13 cellular contexts compared by ENCODE assay signal in the genomic region with DNA sequence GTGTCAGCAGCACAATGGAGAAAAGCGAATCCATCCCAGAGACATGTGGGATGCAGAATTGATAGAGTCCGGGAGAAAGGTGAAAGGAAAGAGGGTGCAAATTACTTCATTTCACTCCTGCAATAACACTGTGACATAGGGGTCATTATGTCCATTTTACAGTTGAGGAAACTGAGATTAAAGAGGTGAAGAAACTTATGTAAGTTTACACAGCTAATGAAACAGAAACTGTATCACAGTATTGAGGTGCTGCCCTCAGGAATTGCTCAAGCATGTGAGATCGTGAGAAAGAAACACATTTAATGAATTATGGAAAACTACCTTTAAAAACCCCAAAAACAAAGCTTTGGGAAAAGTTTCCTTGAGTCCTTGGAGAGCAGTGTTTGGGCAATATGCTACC.
A peak's percentile ranks its signal among the peaks of the same experiment; 100 is the strongest.
DNase-seq lines count a peak whose midpoint lies in the region; ATAC-seq and TF ChIP-seq lines count a peak whose summit lies in the region.
"Had no signal": no experiment of that assay in that cellular context is flagged by ENCODE, and none has a peak within 500 bp of the region (broad histone marks: within the 10 kb centered on the region; RNA-seq: fewer than 3 reads in every experiment).

No MANE protein-coding gene starts in this region.

- no peak overlapping the region for H2BK5ac ChIP-seq in IMR-90 (ENCODE audit: low read depth, low read length, poor library complexity, severe bottlenecking)

- H3K27me3 Mint-ChIP-seq in HFFc6 (ENCODE audit: insufficient read depth), result peaks cover 5% of the 10 kb centered on the region

- no peak for TF ChIP-seq CTCF in HFFc6 (IDR thresholded peaks at IDR 0.05)
- TF ChIP-seq CTCF in IMR-90 (conservative IDR thresholded peaks at IDR 0.05; ENCODE audit: low read depth, low read length), result no peak
- TF ChIP-seq CTCF in osteoblast (IDR thresholded peaks at IDR 0.05; ENCODE audit: extremely low read depth, low read depth, low read length), result no peak
- no peak for TF ChIP-seq CTCF in BE2C (IDR thresholded peaks at IDR 0.05; ENCODE audit: low read depth, low read length)
- no peak for TF ChIP-seq CTCF in right lobe of liver (IDR thresholded peaks at IDR 0.05)

- no peaks in the 10 kb centered on the region for H3K79me2 ChIP-seq in osteoblast (ENCODE audit: insufficient read depth, low read length)

- H3K9me3 ChIP-seq in IMR-90 (ENCODE audit: control insufficient read depth, insufficient read depth, low read length) (peaks cover 5% of the 10 kb centered on the region; the same call in 1 of the 2 replicates), osteoblast (ENCODE audit: low read depth, low read length) (no peaks in the 10 kb centered on the region), BE2C (no peaks in the 10 kb centered on the region), right lobe of liver (no peaks in the 10 kb centered on the region)
- peaks cover 4% of the 10 kb centered on the region for H3K9me3 ChIP-seq in effector memory CD4-positive, alpha-beta T cell (ENCODE audit: control insufficient read depth, low read length)

- intact Hi-C loops in IMR-90 (cut with micrococcal nuclease) (no loop called here), right lobe of liver (cut with DNase I) (no loop called here)

- H3K4me1 Mint-ChIP-seq in HFFc6 (ENCODE audit: low read depth), result peaks cover 66% of the 10 kb centered on the region

- H3K9me3 Mint-ChIP-seq in HFFc6, result peaks cover 18% of the 10 kb centered on the region

- H3K4me2 ChIP-seq in IMR-90 (ENCODE audit: low read depth, low read length), result peak overlapping the region; percentile 83
- peak overlapping the region; percentile 79 for H3K4me2 ChIP-seq in osteoblast (ENCODE audit: insufficient read depth, low read length)

- H3K9me1 ChIP-seq in IMR-90 (ENCODE audit: insufficient read depth, low read length), result peaks cover 19% of the 10 kb centered on the region

- POLR2A ChIA-PET in IMR-90 (lab: Charles Lee; ENCODE audit: unreplicated experiment), result no interaction called here

- H4K8ac ChIP-seq in IMR-90 (ENCODE audit: low read depth in 2 of 2, low read length in 2 of 2), result peak overlapping the region; percentile 48 to 64; a peak in 2 of 4 replicates

- H3K4me3 Mint-ChIP-seq in HFFc6, result peak overlapping the region; percentile 22

- H2AK5ac ChIP-seq in IMR-90 (ENCODE audit: low read depth, low read length), result no peak overlapping the region

- 0 out of 3 replicates have a peak overlapping the region, but pooled peaks have one; percentile 15 for H2BK15ac ChIP-seq in IMR-90 (ENCODE audit: low read depth, low read length)

- peak overlapping the region; percentile 71 for H3K14ac ChIP-seq in IMR-90 (replicated peaks; ENCODE audit: low read depth, low read length)

- no peak for TF ChIP-seq RAD21 in IMR-90 (IDR thresholded peaks at IDR 0.05; ENCODE audit: low read length)

- H3K4me3 ChIP-seq in IMR-90 (ENCODE audit: insufficient read depth, low read depth, low read length) (peak overlapping the region; percentile 29; the same call in 1 of the 2 replicates), osteoblast (ENCODE audit: insufficient read depth, low read length) (peak overlapping the region; percentile 56), BE2C (ENCODE audit: low read depth, low read length) (no peak overlapping the region), right lobe of liver (no peak overlapping the region)
- H3K4me3 ChIP-seq in effector memory CD4-positive, alpha-beta T cell (ENCODE audit: insufficient read depth, low read depth, low read length, poor library complexity, severe bottlenecking), result no peak overlapping the region
- H3K4me3 ChIP-seq: upper lobe of right lung had no signal

- H2AK9ac ChIP-seq in IMR-90 (replicated peaks; ENCODE audit: low read depth, low read length, poor library complexity), result no peak overlapping the region

- H3K27me3 ChIP-seq in IMR-90 (ENCODE audit: control insufficient read depth, insufficient read depth, low read length) (no peaks in the 10 kb centered on the region), osteoblast (ENCODE audit: insufficient read depth, low read length) (no peaks in the 10 kb centered on the region), BE2C (no peaks in the 10 kb centered on the region), right lobe of liver (no peaks in the 10 kb centered on the region)
- no peaks in the 10 kb centered on the region for H3K27me3 ChIP-seq in effector memory CD4-positive, alpha-beta T cell (replicated peaks; ENCODE audit: control insufficient read depth, insufficient read depth, low read length, poor library complexity, severe bottlenecking)
- H3K27me3 ChIP-seq: upper lobe of right lung had no signal

- H3K36me3 Mint-ChIP-seq in HFFc6 (ENCODE audit: low read depth), result peaks cover 12% of the 10 kb centered on the region

- peak overlapping the region; percentile 80; the same call in 1 of the 2 replicates for H2BK20ac ChIP-seq in IMR-90 (ENCODE audit: low read depth, low read length)

- peak overlapping the region; percentile 2; the same call in 1 of the 2 replicates for H3K9ac ChIP-seq in IMR-90 (ENCODE audit: low read depth, low read length)

- H4K5ac ChIP-seq in IMR-90 (ENCODE audit: low read depth, low read length), result peak overlapping the region; percentile 41; the same call in 1 of the 2 replicates

- H2BK120ac ChIP-seq in IMR-90 (ENCODE audit: low read depth, low read length), result peak overlapping the region; percentile 69

- no TSS peak for BruUV-seq in IMR-90 (replicated peaks; lab: Mats Ljungman, UMichigan)

- H2AFZ ChIP-seq in IMR-90 (replicated peaks; ENCODE audit: low read length, poor library complexity) (peak overlapping the region; percentile 25), osteoblast (ENCODE audit: low read length) (peak overlapping the region; percentile 81)

- no peaks in the 10 kb centered on the region for H4K20me1 ChIP-seq in IMR-90 (ENCODE audit: insufficient read depth, low read length)
- no peaks in the 10 kb centered on the region for H4K20me1 ChIP-seq in osteoblast (ENCODE audit: insufficient read depth, low read length)

- H3K27ac ChIP-seq in IMR-90 (ENCODE audit: insufficient read depth, low read length) (no peak overlapping the region), osteoblast (ENCODE audit: low read depth, low read length) (peak overlapping the region; percentile 5), right lobe of liver (no peak overlapping the region)
- H3K27ac ChIP-seq in effector memory CD4-positive, alpha-beta T cell (ENCODE audit: insufficient read depth, low read length, poor library complexity, severe bottlenecking), result no peak overlapping the region
- H3K27ac ChIP-seq: epithelial cell of prostate, upper lobe of right lung had no signal

- H4K91ac ChIP-seq in IMR-90 (ENCODE audit: insufficient read depth, low read depth, low read length), result peak overlapping the region; percentile 38; the same call in 1 of the 2 replicates

- H3K4me1 ChIP-seq in IMR-90 (ENCODE audit: control insufficient read depth, insufficient read depth, low read length) (peaks cover 12% of the 10 kb centered on the region), osteoblast (ENCODE audit: insufficient read depth, low read length) (peaks cover 27% of the 10 kb centered on the region), BE2C (peaks cover 28% of the 10 kb centered on the region), right lobe of liver (no peaks in the 10 kb centered on the region)
- no peaks in the 10 kb centered on the region for H3K4me1 ChIP-seq in effector memory CD4-positive, alpha-beta T cell (ENCODE audit: control insufficient read depth, insufficient read depth, low read length, poor library complexity, severe bottlenecking)
- H3K4me1 ChIP-seq: upper lobe of right lung had no signal

- H3K18ac ChIP-seq in IMR-90 (ENCODE audit: low read depth, low read length), result peak overlapping the region; percentile 44; the same call in 1 of the 2 replicates

- no peaks in the 10 kb centered on the region for H3K36me3 ChIP-seq in IMR-90 (ENCODE audit: control insufficient read depth, insufficient read depth, low read length)
- no peaks in the 10 kb centered on the region for H3K36me3 ChIP-seq in osteoblast (ENCODE audit: insufficient read depth, low read length)
- H3K36me3 ChIP-seq in BE2C, result no peaks in the 10 kb centered on the region
- no peaks in the 10 kb centered on the region for H3K36me3 ChIP-seq in right lobe of liver
- H3K36me3 ChIP-seq in effector memory CD4-positive, alpha-beta T cell (ENCODE audit: control insufficient read depth, insufficient read depth, low read length), result no peaks in the 10 kb centered on the region
- H3K36me3 ChIP-seq: upper lobe of right lung had no signal

- no peak overlapping the region for H3K56ac ChIP-seq in IMR-90 (ENCODE audit: extremely low read depth, insufficient read depth, low read length)

- peak overlapping the region; percentile 80; the same call in 1 of the 2 replicates for H3K23ac ChIP-seq in IMR-90 (ENCODE audit: low read depth, low read length)

- peak overlapping the region; percentile 40 for H3K27ac Mint-ChIP-seq in HFFc6

- H3K79me1 ChIP-seq in IMR-90 (ENCODE audit: low read depth in 1 of 2, low read length in 2 of 2), result peaks cover 0 to 4% of the 10 kb centered on the region in 2 experiments; a peak in 1 of 4 replicates

- ATAC-seq in GM19023 (IDR thresholded peaks at IDR 0.05; ENCODE audit: unreplicated experiment) (peak; percentile 67), IMR-90 (ENCODE audit: low read depth) (no peak), right lobe of liver (no peak)
- ATAC-seq: upper lobe of right lung had no signal

- TF ChIP-seq POLR2A in IMR-90 (IDR thresholded peaks at IDR 0.05; ENCODE audit: low read depth, low read length), result no peak
- TF ChIP-seq POLR2A in right lobe of liver (IDR thresholded peaks at IDR 0.05), result no peak

- in situ Hi-C loops in IMR-90 (cut with MboI; ENCODE audit: low sequenced_read_pairs), result no loop called here

- WGBS in IMR-90 (ENCODE audit: extremely low coverage in 2 of 2, insufficient read length in 1 of 2), 2 experiments, result no CpG with 5 or more reads among the region's 3 CpGs
- 34% methylated on average over 2 of the region's 3 CpGs for WGBS in right lobe of liver (ENCODE audit: insufficient coverage, low coverage, low lambda C conversion rate, missing lambda C conversion rate)

- CTCF ChIA-PET in IMR-90 (lab: Yijun Ruan, JAX), result no interaction called here

- DNase-seq in HFFc6 (no peak), IMR-90 (no peak), osteoblast (ENCODE audit: insufficient read length, low spot score, missing footprints) (no peak), HuH-7.5 (ENCODE audit: low spot score) (no peak), BE2C (no peak), right lobe of liver (no peak)
- no peak for DNase-seq in effector memory CD4-positive, alpha-beta T cell
- DNase-seq: activated CD4-positive, CD25-positive, alpha-beta regulatory T cell; activated T-cell treated with anti-CD3 and anti-CD28 coated beads, Interleukin-2, amount 50 U/mL, for 48 hours; Kasumi-1; upper lobe of right lung had no signal

- H3K4ac ChIP-seq in IMR-90 (ENCODE audit: low read depth, low read length), result peak overlapping the region; percentile 81; the same call in 1 of the 2 replicates

- dilution Hi-C loops in IMR-90 (cut with HindIII; ENCODE audit: low sequenced_read_pairs, unreplicated experiment), result no loop called here

Comparison
In these comparisons a context has a peak if more than half of its experiments do, and no peak if none do; other contexts are left out.
1. H3K4me3 ChIP-seq: peak in IMR-90 (single experiment) and osteoblast (single experiment); none in BE2C (single experiment), right lobe of liver (0 of 3) and effector memory CD4-positive, alpha-beta T cell (single experiment).